In the genomic region with DNA sequence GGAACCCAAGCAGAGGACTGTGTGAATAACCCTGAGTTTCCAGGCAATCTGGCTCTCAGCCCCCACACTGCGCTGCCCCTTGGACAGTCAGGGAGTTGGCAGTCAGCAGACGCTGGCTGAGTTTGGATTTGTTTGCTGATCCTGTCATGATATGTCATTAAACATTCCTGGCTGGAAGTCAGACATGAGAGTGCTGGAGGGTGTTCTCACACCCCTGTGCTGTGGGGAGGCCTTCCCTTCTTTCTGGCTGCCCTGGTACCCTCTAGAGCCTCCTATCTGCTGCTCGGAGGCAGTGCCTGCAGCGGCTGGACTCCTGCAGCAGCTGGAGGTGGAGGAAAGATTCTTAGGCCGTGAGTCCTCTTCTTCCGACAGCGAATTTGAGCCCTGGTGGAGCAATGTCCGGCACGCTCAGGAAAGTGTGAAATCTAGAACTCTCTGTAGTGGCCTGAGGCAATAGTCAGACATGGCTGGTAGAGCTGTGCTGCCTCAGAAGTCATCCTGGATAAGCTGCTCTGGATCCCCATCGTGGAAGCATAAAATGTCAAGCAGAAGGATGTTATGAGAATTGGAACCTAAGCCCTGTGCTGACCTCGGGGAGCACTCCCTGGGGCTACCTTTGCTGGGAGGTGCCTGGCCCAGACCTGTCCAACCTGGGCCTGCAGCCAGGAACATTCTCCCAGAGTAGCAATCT, we compare ENCODE assay signal across 12 cellular contexts.
DNase-seq lines count a peak whose midpoint lies in the region; ATAC-seq, FAIRE-seq and TF ChIP-seq lines count a peak whose summit lies in the region.
"Had no signal": no experiment of that assay in that cellular context is flagged by ENCODE, and none has a peak within 500 bp of the region (broad histone marks: within the 10 kb centered on the region; RNA-seq: fewer than 3 reads in every experiment).

No MANE protein-coding gene starts in this region.

- H2BK15ac ChIP-seq in IMR-90 (ENCODE audit: low read depth, low read length), result peak overlapping the region; percentile 83; the same call in 2 of the 3 replicates

- TF ChIP-seq CTCF in AG09319 (IDR thresholded peaks at IDR 0.05; ENCODE audit: low read depth, low read length), result peak; percentile 61
- peak; percentile 45; the same call in 1 of the 2 replicates for TF ChIP-seq CTCF in IMR-90 (conservative IDR thresholded peaks at IDR 0.05; ENCODE audit: low read depth, low read length)
- peak; percentile 24 for TF ChIP-seq CTCF in astrocyte of the spinal cord (IDR thresholded peaks at IDR 0.05; ENCODE audit: low read depth, low read length)
- no peak for TF ChIP-seq CTCF in HepG2 (CRISPR knock-in tag; IDR thresholded peaks at IDR 0.05)
- TF ChIP-seq CTCF in GM13976 (IDR thresholded peaks at IDR 0.05; ENCODE audit: borderline replicate concordance, control extremely low read depth, extremely low read depth, insufficient read depth, missing control alignments), result no peak
- no peak for TF ChIP-seq CTCF in D721Med (IDR thresholded peaks at IDR 0.05; ENCODE audit: insufficient read depth, missing control alignments)

- DNase-seq in AG09319 (ENCODE audit: extremely low read depth, low read depth), result peak; percentile 67
- peak; percentile 88 for DNase-seq in IMR-90
- peak; percentile 29 for DNase-seq in astrocyte of the spinal cord (ENCODE audit: low read depth, low spot score)
- no peak for DNase-seq in HepG2 (ENCODE audit: low spot score)
- DNase-seq in amniotic stem cell (lab: John Stamatoyannopoulos, UW), result no peak
- no peak for DNase-seq in GM13976 (ENCODE audit: low spot score)
- DNase-seq in D721Med (ENCODE audit: insufficient read length, low spot score), result no peak
- DNase-seq: glutamatergic neuron, naive B cell, NCI-H1694 had no signal

- H3K79me1 ChIP-seq in IMR-90 (ENCODE audit: low read depth in 1 of 2, low read length in 2 of 2), result no peaks in the 10 kb centered on the region

- peak overlapping the region in 1 of 2 experiments; percentile 85; a peak in 2 of 4 replicates for H4K8ac ChIP-seq in IMR-90 (ENCODE audit: low read depth in 2 of 2, low read length in 2 of 2)

- H4K20me1 ChIP-seq in IMR-90 (ENCODE audit: insufficient read depth, low read length), result no peaks in the 10 kb centered on the region
- H4K20me1 ChIP-seq in HepG2 (ENCODE audit: insufficient read depth, low read length), result no peaks in the 10 kb centered on the region

- H3K9ac ChIP-seq in IMR-90 (ENCODE audit: low read depth, low read length), result no peak overlapping the region
- H3K9ac ChIP-seq in HepG2 (ENCODE audit: insufficient read depth, low read depth, low read length), result no peak overlapping the region

- H3K4me2 ChIP-seq in IMR-90 (ENCODE audit: low read depth, low read length) (peak overlapping the region; percentile 27), HepG2 (ENCODE audit: low read depth, low read length) (no peak overlapping the region)

- no peak for FAIRE-seq in HepG2 (lab: Jason Lieb, UNC)
- no peak for FAIRE-seq in D721Med (lab: Jason Lieb, UNC)
- FAIRE-seq: H54 had no signal

- H3K9me1 ChIP-seq in IMR-90 (ENCODE audit: insufficient read depth, low read length), result peaks cover 8% of the 10 kb centered on the region; the same call in 1 of the 2 replicates

- peak overlapping the region; percentile 20; the same call in 1 of the 2 replicates for H2AK5ac ChIP-seq in IMR-90 (ENCODE audit: low read depth, low read length)

- CTCF ChIA-PET in IMR-90 (lab: Yijun Ruan, JAX) (interaction anchor here (0.6 to 1.1 kb wide), 8 partner anchors 8 to 210 kb away, joined by 3 to 5 read pairs (median 3); no protein-coding TSS in a partner anchor), HepG2 (lab: Yijun Ruan, JAX; ENCODE audit: low intra/inter-chr PET ratio, low total read pairs) (no interaction called here)

- ATAC-seq in IMR-90 (ENCODE audit: low read depth), result peak; percentile 98
- peak; percentile 49 for ATAC-seq in HepG2
- no peak for ATAC-seq in GM19463 (IDR thresholded peaks at IDR 0.05; ENCODE audit: unreplicated experiment)

- BruUV-seq in IMR-90 (replicated peaks; lab: Mats Ljungman, UMichigan), result no TSS peak
- BruUV-seq in HepG2 (replicated peaks; lab: Mats Ljungman, UMichigan), result no TSS peak

- H2BK20ac ChIP-seq in IMR-90 (ENCODE audit: low read depth, low read length), result peak overlapping the region; percentile 68

- H2AFZ ChIP-seq in IMR-90 (replicated peaks; ENCODE audit: low read length, poor library complexity) (peak overlapping the region; percentile 81), HepG2 (ENCODE audit: low read length) (no peak overlapping the region)

- H3K36me3 ChIP-seq in IMR-90 (ENCODE audit: control insufficient read depth, insufficient read depth, low read length) (no peaks in the 10 kb centered on the region), HepG2 (replicated peaks in 1 of 2; ENCODE audit: control insufficient read depth in 1 of 2, insufficient read depth in 2 of 2, low read length in 2 of 2) (no peaks in the 10 kb centered on the region)

- H3K27ac ChIP-seq in IMR-90 (ENCODE audit: insufficient read depth, low read length) (peak overlapping the region; percentile 46), HepG2 (ENCODE audit: extremely low read length, insufficient read depth, low read length) (no peak overlapping the region)

- peak overlapping the region; percentile 32 for H3K18ac ChIP-seq in IMR-90 (ENCODE audit: low read depth, low read length)

- intact Hi-C loops in IMR-90 (cut with micrococcal nuclease) (loop anchor here (5.0 kb wide), 1 partner anchor 210 kb away; the partner anchor contains the start of gene WDR41), HepG2 (cut with micrococcal nuclease; ENCODE audit: unreplicated experiment) (no loop called here)

- peak overlapping the region; percentile 1; the same call in 1 of the 2 replicates for H3K23ac ChIP-seq in IMR-90 (ENCODE audit: low read depth, low read length)

- no peaks in the 10 kb centered on the region for H3K9me3 ChIP-seq in IMR-90 (ENCODE audit: control insufficient read depth, insufficient read depth, low read length)
- no peaks in the 10 kb centered on the region for H3K9me3 ChIP-seq in HepG2 (ENCODE audit: low read length)

- H4K91ac ChIP-seq in IMR-90 (ENCODE audit: insufficient read depth, low read depth, low read length), result peak overlapping the region; percentile 53; the same call in 1 of the 2 replicates

- H2AK9ac ChIP-seq in IMR-90 (replicated peaks; ENCODE audit: low read depth, low read length, poor library complexity), result no peak overlapping the region

- H3K56ac ChIP-seq in IMR-90 (ENCODE audit: extremely low read depth, insufficient read depth, low read length), result no peak overlapping the region

- TF ChIP-seq RAD21 in IMR-90 (IDR thresholded peaks at IDR 0.05; ENCODE audit: low read length), result no peak
- no peak for TF ChIP-seq RAD21 in HepG2 (CRISPR knock-in tag; IDR thresholded peaks at IDR 0.05)

- no peaks in the 10 kb centered on the region for H3K27me3 ChIP-seq in IMR-90 (ENCODE audit: control insufficient read depth, insufficient read depth, low read length)
- peaks cover 0 to 2% of the 10 kb centered on the region in 2 experiments; a peak in 2 of 5 replicates for H3K27me3 ChIP-seq in HepG2 (ENCODE audit: control insufficient read depth in 1 of 2, insufficient read depth in 2 of 2, low read length in 2 of 2)

- 33% methylated on average over 4 of the region's 11 CpGs; no CpG with 5 or more reads in 1 of the 2 experiments for WGBS in IMR-90 (ENCODE audit: extremely low coverage in 2 of 2, insufficient read length in 1 of 2), 2 experiments
- WGBS in HepG2 (ENCODE audit: low lambda C conversion rate), result 46% methylated on average over 4 of the region's 11 CpGs

- TF ChIP-seq EP300 in HepG2 (IDR thresholded peaks at IDR 0.05; ENCODE audit: low read depth in 2 of 2, low read length in 2 of 2), result no peak
- no peak for TF ChIP-seq EP300 in HepG2 (CRISPR knock-in tag; IDR thresholded peaks at IDR 0.05; ENCODE audit: borderline replicate concordance)

- in situ Hi-C loops in IMR-90 (cut with MboI; ENCODE audit: low sequenced_read_pairs) (no loop called here), astrocyte of the spinal cord (cut with HindIII; ENCODE audit: low sequenced_read_pairs) (no loop called here), HepG2 (cut with HindIII; ENCODE audit: extremely low pct_ligation_motif_present, low pct_unique_long_range_greater_than_20kb) (no loop called here), GM13976 (cut with MboI; ENCODE audit: low sequenced_read_pairs, unreplicated experiment) (no loop called here)

- H3K4me1 ChIP-seq in IMR-90 (ENCODE audit: control insufficient read depth, insufficient read depth, low read length) (peaks cover 7% of the 10 kb centered on the region), HepG2 (ENCODE audit: insufficient read depth, low read length) (no peaks in the 10 kb centered on the region)

- no peak overlapping the region for H3K4me3 ChIP-seq in IMR-90 (ENCODE audit: insufficient read depth, low read depth, low read length)
- H3K4me3 ChIP-seq in astrocyte of the spinal cord (ENCODE audit: low read depth, low read length), result no peak overlapping the region
- no peak overlapping the region for H3K4me3 ChIP-seq in HepG2 (replicated peaks in 1 of 3; ENCODE audit: insufficient read depth in 1 of 3, low read depth in 2 of 3, low read length in 3 of 3)

- H2BK120ac ChIP-seq in IMR-90 (ENCODE audit: low read depth, low read length), result peak overlapping the region; percentile 89

- POLR2A ChIA-PET in IMR-90 (lab: Charles Lee; ENCODE audit: unreplicated experiment) (no interaction called here), HepG2 (lab: Yijun Ruan, JAX) (no interaction called here)

- dilution Hi-C loops in IMR-90 (cut with HindIII; ENCODE audit: low sequenced_read_pairs, unreplicated experiment), result no loop called here

- H3K14ac ChIP-seq in IMR-90 (replicated peaks; ENCODE audit: low read depth, low read length), result peak overlapping the region; percentile 54

- H3K79me2 ChIP-seq in HepG2 (ENCODE audit: insufficient read depth, low read length), result no peaks in the 10 kb centered on the region

- H4K5ac ChIP-seq in IMR-90 (ENCODE audit: low read depth, low read length), result no peak overlapping the region

- H3K4ac ChIP-seq in IMR-90 (ENCODE audit: low read depth, low read length), result peak overlapping the region; percentile 68

- peak overlapping the region; percentile 47 for H2BK5ac ChIP-seq in IMR-90 (ENCODE audit: low read depth, low read length, poor library complexity, severe bottlenecking)

- TF ChIP-seq POLR2A in IMR-90 (IDR thresholded peaks at IDR 0.05; ENCODE audit: low read depth, low read length) (no peak), HepG2 (IDR thresholded peaks at IDR 0.05; ENCODE audit: insufficient read depth in 1 of 2, low read depth in 2 of 2, low read length in 2 of 2) (no peak)

TF ChIP-seq in IMR-90, 13 proteins besides CTCF, POLR2A, EP300 and RAD21 (continues in another document):
- TF ChIP-seq FOS (IDR thresholded peaks at IDR 0.05; ENCODE audit: low read depth, low read length) (0 out of 2 replicates have a peak, but pooled peaks have one; percentile 32), CEBPB (IDR thresholded peaks at IDR 0.05; ENCODE audit: low read depth, low read length) (peak; percentile 89), SMC3 (IDR thresholded peaks at IDR 0.05; ENCODE audit: low read depth, low read length) (peak; percentile 28; the same call in 1 of the 2 replicates)

TF ChIP-seq in HepG2, 621 proteins besides CTCF, POLR2A, EP300 and RAD21 (continues in another document):
- TF ChIP-seq ATF3 (CRISPR knock-in tag; IDR thresholded peaks at IDR 0.05) (no peak), ZNF780A (CRISPR knock-in tag; IDR thresholded peaks at IDR 0.05) (no peak)

Comparison
In these comparisons a context has a peak if more than half of its experiments do, and no peak if none do; other contexts are left out.
1. DNase-seq: peak in AG09319 (single experiment), IMR-90 (single experiment) and astrocyte of the spinal cord (single experiment); none in HepG2 (single experiment), amniotic stem cell (single experiment), GM13976 (single experiment) and D721Med (single experiment).
2. CTCF ChIP-seq: peak in AG09319 (single experiment), IMR-90 (single experiment) and astrocyte of the spinal cord (single experiment); none in HepG2 (single experiment), GM13976 (single experiment) and D721Med (single experiment).